Comparison of ENCODE assay signal across 9 cellular contexts in the genomic region with DNA sequence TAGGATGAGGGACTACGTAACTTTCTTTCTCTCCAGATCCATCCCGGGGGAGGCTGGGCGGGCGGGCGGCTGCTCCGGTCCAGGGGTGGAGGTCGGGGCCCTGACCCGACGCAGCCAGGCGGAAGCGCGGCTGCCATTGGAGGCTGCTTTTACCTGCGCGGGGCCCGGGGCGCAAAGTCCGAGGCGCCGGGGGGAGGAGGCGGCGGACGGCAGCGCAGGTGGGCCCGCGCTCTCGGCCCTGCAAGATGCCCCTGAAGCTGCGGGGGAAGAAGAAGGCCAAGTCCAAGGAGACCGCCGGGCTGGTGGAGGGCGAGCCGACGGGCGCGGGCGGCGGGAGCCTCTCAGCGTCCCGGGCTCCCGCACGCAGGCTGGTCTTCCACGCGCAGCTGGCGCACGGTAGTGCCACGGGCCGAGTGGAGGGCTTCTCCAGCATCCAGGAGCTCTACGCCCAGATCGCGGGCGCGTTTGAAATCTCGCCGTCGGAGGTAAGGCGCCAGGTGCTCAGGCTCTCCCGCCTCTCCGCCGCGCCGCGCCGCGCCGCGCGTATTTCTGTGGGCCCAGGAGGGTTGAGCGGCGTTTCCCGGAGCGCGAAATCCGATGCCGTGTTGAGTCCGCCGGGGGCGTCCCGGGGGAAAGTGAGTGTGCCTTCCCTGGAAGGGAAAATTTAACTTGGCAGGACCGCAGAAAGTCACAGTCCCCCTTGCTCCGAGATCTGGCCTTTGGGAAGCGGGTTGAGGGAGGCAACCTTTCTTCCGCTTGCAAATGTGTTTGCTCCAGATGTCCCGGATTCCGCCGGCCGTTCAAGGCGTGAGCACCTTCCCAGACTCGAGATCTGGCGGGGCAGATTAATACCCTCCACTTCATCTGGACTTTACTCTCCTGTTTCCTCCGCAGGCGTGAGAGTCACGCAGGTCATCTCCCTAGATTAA. TPM values are rescaled to one million over a fixed set of nuclear protein-coding genes. Genes with fewer than 3 reads are reported as not detected.
DNase-seq lines count a peak whose midpoint lies in the region; ATAC-seq and TF ChIP-seq lines count a peak whose summit lies in the region.
"Had no signal": no experiment of that assay in that cellular context is flagged by ENCODE, and none has a peak within 500 bp of the region (broad histone marks: within the 10 kb centered on the region; RNA-seq: fewer than 3 reads in every experiment).

A gene with protein sequence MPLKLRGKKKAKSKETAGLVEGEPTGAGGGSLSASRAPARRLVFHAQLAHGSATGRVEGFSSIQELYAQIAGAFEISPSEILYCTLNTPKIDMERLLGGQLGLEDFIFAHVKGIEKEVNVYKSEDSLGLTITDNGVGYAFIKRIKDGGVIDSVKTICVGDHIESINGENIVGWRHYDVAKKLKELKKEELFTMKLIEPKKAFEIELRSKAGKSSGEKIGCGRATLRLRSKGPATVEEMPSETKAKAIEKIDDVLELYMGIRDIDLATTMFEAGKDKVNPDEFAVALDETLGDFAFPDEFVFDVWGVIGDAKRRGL (plus strand): TSS at position 117 of the 929 bp plus-strand sequence. CDS start 129 bp downstream, at position 246.

- CTCF ChIA-PET in activated naive CD4-positive, alpha-beta T cell treated with anti-CD3 and anti-CD28 coated beads, Interleukin-2, amount 10 ng/mL, durations not matched to agents 7 days and 5 days (lab: Charles Lee), result no interaction called here

- H3K4me3 Mint-ChIP-seq in activated naive CD4-positive, alpha-beta T cell treated with anti-CD3 and anti-CD28 coated beads, Interleukin-2, amount 10 ng/mL, durations not matched to agents 7 days and 5 days, result peak within 1 kb of the TSS; percentile 72

- H3K36me3 ChIP-seq in right atrium auricular region, result no peaks in the 10 kb centered on the region
- H3K36me3 ChIP-seq in rectal smooth muscle tissue (ENCODE audit: control insufficient read depth, insufficient read depth, low read length), result no peaks in the 10 kb centered on the region

- H3K27ac ChIP-seq in HL-60 (replicated peaks) (no peak within 1 kb of the TSS), right atrium auricular region (peak within 1 kb of the TSS; percentile 52 to 81), rectal smooth muscle tissue (ENCODE audit: low read depth, low read length) (no peak within 1 kb of the TSS)
- H3K27ac ChIP-seq: epithelial cell of prostate had no signal

- H3K27me3 Mint-ChIP-seq in activated naive CD4-positive, alpha-beta T cell treated with anti-CD3 and anti-CD28 coated beads, Interleukin-2, amount 10 ng/mL, durations not matched to agents 7 days and 5 days, result peaks cover 50% of the 10 kb centered on the region

- no peak for TF ChIP-seq CTCF in HL-60 (IDR thresholded peaks at IDR 0.05; ENCODE audit: insufficient read depth, low read length)
- no peak for TF ChIP-seq CTCF in right atrium auricular region (IDR thresholded peaks at IDR 0.05)

- no peaks in the 10 kb centered on the region for H3K9me3 ChIP-seq in right atrium auricular region

- H3K36me3 Mint-ChIP-seq in activated naive CD4-positive, alpha-beta T cell treated with anti-CD3 and anti-CD28 coated beads, Interleukin-2, amount 10 ng/mL, durations not matched to agents 7 days and 5 days, result no peaks in the 10 kb centered on the region

- no peak within 1 kb of the TSS for H3K27ac Mint-ChIP-seq in activated naive CD4-positive, alpha-beta T cell treated with anti-CD3 and anti-CD28 coated beads, Interleukin-2, amount 10 ng/mL, durations not matched to agents 7 days and 5 days

- H3K4me1 ChIP-seq in right atrium auricular region, result peaks cover 0 to 27% of the 10 kb centered on the region in 2 donors
- H3K4me1 ChIP-seq in rectal smooth muscle tissue (ENCODE audit: control insufficient read depth, insufficient read depth, low read length), result no peaks in the 10 kb centered on the region

- H3K27me3 ChIP-seq in HL-60 (ENCODE audit: insufficient read depth, poor library complexity, severe bottlenecking) (peaks cover 31% of the 10 kb centered on the region), right atrium auricular region (no peaks in the 10 kb centered on the region), rectal smooth muscle tissue (ENCODE audit: control insufficient read depth, insufficient read depth, low read length) (no peaks in the 10 kb centered on the region)

- H3K4me3 ChIP-seq in HL-60 (replicated peaks; ENCODE audit: insufficient read depth, low read length) (peak within 1 kb of the TSS; percentile 40), right atrium auricular region (peak within 1 kb of the TSS; percentile 52 to 87), rectal smooth muscle tissue (ENCODE audit: low read length) (peak within 1 kb of the TSS; percentile 70)

- peak within 1 kb of the TSS; percentile 47 for H3K9ac ChIP-seq in rectal smooth muscle tissue (ENCODE audit: low read length)

- H3K9me3 Mint-ChIP-seq in activated naive CD4-positive, alpha-beta T cell treated with anti-CD3 and anti-CD28 coated beads, Interleukin-2, amount 10 ng/mL, durations not matched to agents 7 days and 5 days, result no peaks in the 10 kb centered on the region

- H3K4me1 Mint-ChIP-seq in activated naive CD4-positive, alpha-beta T cell treated with anti-CD3 and anti-CD28 coated beads, Interleukin-2, amount 10 ng/mL, durations not matched to agents 7 days and 5 days, result peaks cover 26% of the 10 kb centered on the region

- peak; percentile 25 for DNase-seq in D341Med (ENCODE audit: low spot score)
- DNase-seq in HL-60 (ENCODE audit: low read depth in 1 of 2, low spot score in 1 of 2), result no peak
- DNase-seq in activated naive CD4-positive, alpha-beta T cell treated with anti-CD3 and anti-CD28 coated beads, Interleukin-2, amount 10 ng/mL, durations not matched to agents 7 days and 5 days, result peak; percentile 45
- no peak for DNase-seq in right atrium auricular region (ENCODE audit: low spot score)
- no peak for DNase-seq in NCI-H82 (lab: John Stamatoyannopoulos, UW)
- DNase-seq in DMS114 treated with DMSO at 0.1 percent for 48 hours (lab: John Stamatoyannopoulos, UW; ENCODE audit: unreplicated experiment), result no peak

- no peak for ATAC-seq in HG02763 (IDR thresholded peaks at IDR 0.05; ENCODE audit: unreplicated experiment)

RNA-seq across cellular contexts. Expression of the gene that starts here (rescaled TPM):
- total RNA-seq in right atrium auricular region, result 1 to 10 TPM; 1.5 to 2.3 TPM

Comparison
In these comparisons a context has a peak if more than half of its experiments do, and no peak if none do; other contexts are left out.
1. DNase-seq: peak in D341Med (single experiment) and activated naive CD4-positive, alpha-beta T cell treated with anti-CD3 and anti-CD28 coated beads, Interleukin-2, amount 10 ng/mL, durations not matched to agents 7 days and 5 days (single experiment); none in HL-60 (0 of 2), right atrium auricular region (single experiment), NCI-H82 (single experiment) and DMS114 treated with DMSO at 0.1 percent for 48 hours (single experiment).
2. H3K27ac ChIP-seq: peak in right atrium auricular region (2 of 2); none in HL-60 (single experiment) and rectal smooth muscle tissue (single experiment).
3. Peak in every context shown above with its lines, with median percentiles within 50 percentile points of each other: H3K4me3 ChIP-seq.